8 cellular contexts compared by ENCODE assay signal in the genomic region with DNA sequence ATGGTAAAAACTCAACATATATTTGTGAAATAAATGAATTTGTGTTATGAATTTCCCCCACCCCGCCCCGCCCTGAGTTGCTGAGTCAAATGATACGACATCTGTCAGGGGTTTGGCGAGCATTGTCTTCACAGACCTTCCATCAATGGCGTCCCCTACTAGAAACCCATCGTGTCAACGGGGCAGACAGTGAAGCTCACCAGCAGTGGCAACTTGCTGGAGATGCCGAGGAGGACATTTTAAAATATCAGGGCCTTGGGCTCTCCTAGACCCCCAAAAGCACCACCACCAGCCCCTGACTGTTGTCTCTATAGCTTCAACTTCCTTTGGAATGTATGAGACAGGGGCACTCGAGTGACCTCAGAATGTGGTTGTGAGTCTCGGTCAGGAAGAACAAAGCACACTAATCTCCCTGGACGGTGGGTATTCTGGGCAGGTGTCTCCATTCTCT. TPM values are rescaled to one million over a fixed set of nuclear protein-coding genes. Genes with fewer than 3 reads are reported as not detected.
DNase-seq lines count a peak whose midpoint lies in the region; ATAC-seq and TF ChIP-seq lines count a peak whose summit lies in the region.

No MANE protein-coding gene starts in this region.

- H3K36me3 ChIP-seq in neutrophil: peaks cover 27% of the 10 kb centered on the region

- peak overlapping the region; percentile 95 for H3K27ac ChIP-seq in neutrophil

- peak overlapping the region; percentile 95 for H3K4me3 ChIP-seq in WI38 (ENCODE audit: low read depth, low read length)
- H3K4me3 ChIP-seq in neutrophil (ENCODE audit: low read depth in 1 of 2, low read length in 1 of 2): peak overlapping the region; percentile 73 to 87

- H3K27me3 ChIP-seq in neutrophil: no peaks in the 10 kb centered on the region

- H3K9me3 ChIP-seq in neutrophil: no peaks in the 10 kb centered on the region

- TF ChIP-seq CTCF in WI38 (IDR thresholded peaks at IDR 0.05; ENCODE audit: low read depth, low read length) (no peak), neutrophil (IDR thresholded peaks at IDR 0.05) (no peak)

- no peak for DNase-seq in Right ventricle myocardium superior
- no peak for DNase-seq in cardiac septum (ENCODE audit: low spot score)
- DNase-seq in islet precursor cell: no peak
- DNase-seq in DMS153 (lab: John Stamatoyannopoulos, UW): no peak
- DNase-seq in NAMALWA (ENCODE audit: low spot score): no peak

- H3K4me1 ChIP-seq in neutrophil (ENCODE audit: control insufficient read depth in 1 of 2, insufficient read depth in 1 of 2, low read depth in 1 of 2, low read length in 1 of 2): peaks cover 47 to 48% of the 10 kb centered on the region in 2 experiments

- ATAC-seq in Right ventricle myocardium superior (ENCODE audit: poor library complexity): peak; percentile 9
- ATAC-seq in esophagus mucosa: peak; percentile 3

- intact Hi-C loops in Right ventricle myocardium superior (cut with DNase I): no loop called here
- intact Hi-C loops in cardiac septum (cut with DNase I): loop anchor here (1.0 to 2.0 kb wide), 2 partner anchors 14 to 19 kb away; a partner anchor contains a TSS

RNA-seq across cellular contexts. Expression of a gene that starts 0.8 kb away (rescaled TPM):
- total RNA-seq in Right ventricle myocardium superior (40.1 TPM), cardiac septum (36.7 TPM), esophagus mucosa (39.1 TPM)

RNA-seq across cellular contexts. Expression of a gene that starts 14.2 kb away (rescaled TPM):
- total RNA-seq in Right ventricle myocardium superior: 17.4 TPM
- total RNA-seq in cardiac septum: 17.7 TPM
- 10.0 TPM for total RNA-seq in esophagus mucosa

RNA-seq across cellular contexts. Expression of a gene that starts 18.8 kb away (rescaled TPM):
- total RNA-seq in Right ventricle myocardium superior: 17.1 TPM
- total RNA-seq in cardiac septum: 12.0 TPM
- 30.2 TPM for total RNA-seq in esophagus mucosa

RNA-seq across cellular contexts. Expression of a gene that starts 25.8 kb away (rescaled TPM):
- total RNA-seq in Right ventricle myocardium superior (15.7 TPM), cardiac septum (19.7 TPM), esophagus mucosa (25.1 TPM)

RNA-seq across cellular contexts. Expression of a gene that starts 26.6 kb away (rescaled TPM):
- total RNA-seq in Right ventricle myocardium superior (not detected), cardiac septum (not detected), esophagus mucosa (not detected)
